In the genomic region with DNA sequence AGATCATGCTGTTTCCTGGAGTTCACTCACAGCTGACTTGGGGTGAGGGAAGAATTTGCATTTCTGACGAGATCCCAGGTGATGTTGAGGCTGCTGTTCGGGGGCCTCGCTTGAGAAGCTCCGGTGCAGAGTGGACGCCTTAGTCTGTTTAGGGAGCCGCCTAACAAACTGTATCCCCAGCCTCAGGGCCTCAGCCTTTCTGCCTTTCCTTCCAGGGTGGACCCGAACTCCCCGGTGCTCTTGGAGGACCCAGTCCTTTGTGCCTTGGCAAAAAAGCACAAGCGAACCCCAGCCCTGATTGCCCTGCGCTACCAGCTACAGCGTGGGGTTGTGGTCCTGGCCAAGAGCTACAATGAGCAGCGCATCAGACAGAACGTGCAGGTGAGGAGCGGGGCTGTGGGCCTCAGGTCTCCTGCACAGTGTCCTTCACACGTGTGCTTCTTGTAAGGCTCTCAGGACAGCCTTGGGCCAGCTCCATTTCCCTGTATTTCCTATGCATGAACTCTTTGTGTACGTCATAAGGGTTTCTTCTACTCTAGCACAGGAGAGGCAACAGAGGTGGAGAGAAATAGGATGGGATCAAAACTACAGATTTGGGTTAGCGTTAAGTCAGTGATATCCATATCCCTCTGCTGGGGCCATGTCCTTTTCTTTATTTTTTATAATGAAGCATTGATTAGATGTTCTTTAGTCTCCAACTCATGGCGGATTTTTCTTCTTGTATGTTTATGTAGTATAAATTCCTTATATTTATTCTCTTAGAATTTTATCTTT, we compare ENCODE assay signal across 9 cellular contexts. TPM values are rescaled to one million over a fixed set of nuclear protein-coding genes. Genes with fewer than 3 reads are reported as not detected.
"Had no signal": no experiment of that assay in that cellular context is flagged by ENCODE, and none has a peak within 500 bp of the region (broad histone marks: within the 10 kb centered on the region; RNA-seq: fewer than 3 reads in every experiment).

No MANE protein-coding gene starts in this region.

RNA-seq across cellular contexts. Expression of a gene that starts 31.1 kb away (rescaled TPM):
- total RNA-seq: activated CD4-positive, alpha-beta memory T cell treated with anti-CD3 and anti-CD28 coated beads, Interleukin-2, amount 10 ng/mL, durations not matched to agents 7 days and 5 days; activated CD4-positive, alpha-beta T cell treated with anti-CD3 and anti-CD28 coated beads for 36 hours; activated CD8-positive, alpha-beta memory T cell treated with anti-CD3 and anti-CD28 coated beads, Interleukin-2, amount 10 ng/mL, durations not matched to agents 7 days and 5 days; activated CD8-positive, alpha-beta T cell treated with anti-CD3 and anti-CD28 coated beads, Interleukin-2, amount 10 ng/mL, durations not matched to agents 7 days and 5 days; activated naive CD8-positive, alpha-beta T cell treated with anti-CD3 and anti-CD28 coated beads, Interleukin-2, amount 10 ng/mL, durations not matched to agents 7 days and 5 days; activated T-helper 2 cell treated with anti-CD3 and anti-CD28 coated beads, Interferon-gamma antibody, Interleukin-2, Interleukin-4, amounts not matched to agents 10 μg/mL and 5 μg/mL and 100 μg/mL, durations not matched to agents 14 hours and 24 hours and 36 hours; T-helper 1 cell treated with Interleukin-12 subunit alpha and Interleukin-12 subunit beta and Interleukin-4 antibody, amounts not matched to agents 30 ng/mL and 1 ng/mL, for 36 hours; T-helper 17 cell; T-helper 2 cell treated with Interferon-gamma antibody and Interleukin-4, amounts not matched to agents 100 ng/mL and 5 ng/mL, for 36 hours had no signal
